In genomic region chr1:151147685-151148084, GRCh38 we compare ENCODE assay signal across 10 cellular contexts. TPM values are rescaled to one million over a fixed set of nuclear protein-coding genes. Genes with fewer than 3 reads are reported as not detected.
DNase-seq lines count a peak whose midpoint lies in the region; TF ChIP-seq lines count a peak whose summit lies in the region.
"Had no signal": no experiment of that assay in that cellular context is flagged by ENCODE, and none has a peak within 500 bp of the region (broad histone marks: within the 10 kb centered on the region; RNA-seq: fewer than 3 reads in every experiment).

No MANE protein-coding gene starts in this region.

- TF ChIP-seq CTCF in H9 (conservative IDR thresholded peaks at IDR 0.05): no peak
- TF ChIP-seq CTCF in A673 (conservative IDR thresholded peaks at IDR 0.05; ENCODE audit: low read depth, low read length): no peak

- no peak overlapping the region for H3K4me2 ChIP-seq in H9 (ENCODE audit: insufficient read depth, insufficient read length, low read length)

- no TSS peak for BruUV-seq in A673 (replicated peaks; lab: Mats Ljungman, UMichigan)

- peak overlapping the region; percentile 85 to 86; a peak in 3 of 5 replicates for H3K4me3 Mint-ChIP-seq in H9

- H4K5ac ChIP-seq in H9 (ENCODE audit: insufficient read length, low read depth, low read length): no peak overlapping the region

- no peak overlapping the region for H3K23ac ChIP-seq in H9 (ENCODE audit: insufficient read length, low read depth, low read length)

- no peak overlapping the region for H2BK5ac ChIP-seq in H9 (ENCODE audit: insufficient read length, low read length)

- POLR2A ChIA-PET in A673 (lab: Charles Lee; ENCODE audit: low non-redundant PET): no interaction called here

- no peak overlapping the region for H3K14ac ChIP-seq in H9 (ENCODE audit: insufficient read depth, low read length)

- no peak overlapping the region for H3K56ac ChIP-seq in H9 (ENCODE audit: insufficient read length, low read depth, low read length)

- H2BK120ac ChIP-seq in H9 (ENCODE audit: low read depth, low read length, poor library complexity, severe bottlenecking): no peak overlapping the region

- H2AFZ ChIP-seq in H9 (ENCODE audit: low read length) (no peak overlapping the region), neuron (ENCODE audit: low read depth, low read length) (peak overlapping the region; percentile 20)

- no peaks in the 10 kb centered on the region for H3K79me1 ChIP-seq in H9 (ENCODE audit: insufficient read depth, low read depth, low read length, poor library complexity, severe bottlenecking)

- intact Hi-C loops in A673 (cut with micrococcal nuclease; ENCODE audit: unreplicated experiment): no loop called here

- no peak overlapping the region for H3T11ph ChIP-seq in H9 (ENCODE audit: low read length)

- no peak overlapping the region for H2BK15ac ChIP-seq in H9 (ENCODE audit: low read depth, low read length)

- H3K9me3 ChIP-seq in H9 (ENCODE audit: control insufficient read depth, low read depth, low read length) (no peaks in the 10 kb centered on the region), neuron (ENCODE audit: low read length) (no peaks in the 10 kb centered on the region), A673 (ENCODE audit: low read depth, low read length, poor library complexity, severe bottlenecking) (no peaks in the 10 kb centered on the region)

- no peaks in the 10 kb centered on the region for H3K79me2 ChIP-seq in H9 (ENCODE audit: insufficient read depth, low read length)

- H2BK20ac ChIP-seq in H9 (ENCODE audit: low read depth, low read length, poor library complexity, severe bottlenecking): no peak overlapping the region

- no peak overlapping the region for H3K27ac Mint-ChIP-seq in H9

- H4K91ac ChIP-seq in H9 (ENCODE audit: insufficient read length, low read depth, low read length): no peak overlapping the region

- H2BK12ac ChIP-seq in H9 (ENCODE audit: insufficient read length, low read depth, low read length): no peak overlapping the region

- H3K9me3 Mint-ChIP-seq in H9: no peaks in the 10 kb centered on the region

- H3K27me3 ChIP-seq in H9 (ENCODE audit: insufficient read depth, low read length) (no peaks in the 10 kb centered on the region; the same call in 1 of the 2 replicates), neuron (ENCODE audit: insufficient read depth, low read length) (no peaks in the 10 kb centered on the region), A673 (replicated peaks; ENCODE audit: insufficient read depth, low read depth, low read length, poor library complexity) (no peaks in the 10 kb centered on the region)

- H3K18ac ChIP-seq in H9 (ENCODE audit: insufficient read length, low read depth, low read length): no peak overlapping the region

- H3K27ac ChIP-seq in H9 (ENCODE audit: insufficient read length, low read depth, low read length): no peak overlapping the region
- H3K27ac ChIP-seq in angular gyrus (ENCODE audit: low read depth, low read length): peak overlapping the region; percentile 89
- H3K27ac ChIP-seq in A673 (ENCODE audit: low read depth, low read length, poor library complexity, severe bottlenecking): no peak overlapping the region

- peaks cover 24% of the 10 kb centered on the region for H3K23me2 ChIP-seq in H9 (ENCODE audit: insufficient read length, low read depth, low read length, poor library complexity, severe bottlenecking)

- no peak overlapping the region for H3K9ac ChIP-seq in H9 (ENCODE audit: extremely low read depth, insufficient read length, low read length)

- no peak for DNase-seq in H9
- DNase-seq in NCI-H524 (lab: John Stamatoyannopoulos, UW): no peak
- no peak for DNase-seq in A673 (ENCODE audit: low spot score)
- no peak for DNase-seq in stimulated activated naive CD4-positive, alpha-beta T cell (lab: John Stamatoyannopoulos, UW)
- DNase-seq: DMS79 treated with DMSO at 0.1 percent for 48 hours, foreskin fibroblast, NCI-H446 treated with DMSO at 0.1 percent for 48 hours, T-helper 9 cell had no signal

- H3K4me1 Mint-ChIP-seq in H9: peaks cover 34 to 37% of the 10 kb centered on the region in 2 experiments

- H2AK5ac ChIP-seq in H9 (ENCODE audit: insufficient read length, low read length): no peak overlapping the region

- peaks cover 4% of the 10 kb centered on the region for H4K20me1 ChIP-seq in H9 (ENCODE audit: control insufficient read depth, insufficient read depth, insufficient read length)

- CTCF ChIA-PET in A673 (lab: Charles Lee): no interaction called here

- peaks cover 31% of the 10 kb centered on the region for H3K27me3 Mint-ChIP-seq in H9 (ENCODE audit: low read depth)

- no CpG with 5 or more reads among the region's 2 CpGs for WGBS in H9 (ENCODE audit: extremely low coverage, insufficient read length, low lambda C conversion rate)

- H4K8ac ChIP-seq in H9 (replicated peaks; ENCODE audit: insufficient read length, low read depth, low read length): no peak overlapping the region

- H3K4me3 ChIP-seq in neuron (ENCODE audit: low read length): peak overlapping the region; percentile 77
- no peak overlapping the region for H3K4me3 ChIP-seq in A673 (ENCODE audit: low read depth, low read length, poor library complexity, severe bottlenecking)

- no peak overlapping the region for H3K4ac ChIP-seq in H9 (ENCODE audit: low read depth, low read length)

- H3K36me3 Mint-ChIP-seq in H9 (ENCODE audit: insufficient read depth in 1 of 3, low read depth in 3 of 3): no peaks in the 10 kb centered on the region; a peak in 1 of 7 replicates

- H3K4me1 ChIP-seq in H9 (ENCODE audit: insufficient read depth, low read length): peaks cover 22% of the 10 kb centered on the region; the same call in 1 of the 2 replicates
- peaks cover 36% of the 10 kb centered on the region for H3K4me1 ChIP-seq in neuron (ENCODE audit: insufficient read depth, low read length)
- peaks cover 9% of the 10 kb centered on the region for H3K4me1 ChIP-seq in A673 (ENCODE audit: insufficient read depth, low read length, poor library complexity, severe bottlenecking)

- H3K36me3 ChIP-seq in neuron (ENCODE audit: insufficient read depth, low read length): no peaks in the 10 kb centered on the region
- H3K36me3 ChIP-seq in A673 (ENCODE audit: insufficient read depth, low read length, poor library complexity, severe bottlenecking): no peaks in the 10 kb centered on the region

RNA-seq across cellular contexts. Expression of gene SEMA6C, which starts 1.3 kb away (rescaled TPM):
- total RNA-seq in H9 (2021): 11.5 and 12.3 TPM in 2 replicates
- total RNA-seq in A673 (2021): 4.7 and 8.9 TPM in 2 replicates

RNA-seq across cellular contexts. Expression of gene TNFAIP8L2, which starts 8.8 kb away (rescaled TPM):
- total RNA-seq in H9 (2021): not detected in 2 replicates
- total RNA-seq in A673 (2021): not detected in 2 replicates

RNA-seq across cellular contexts. Expression of gene LYSMD1, which starts 18.0 kb away (rescaled TPM):
- total RNA-seq in H9 (2021) (5.8 and 6.7 TPM in 2 replicates), A673 (2021) (7.7 and 8.1 TPM in 2 replicates)

RNA-seq across cellular contexts. Expression of gene SCNM1, which starts 18.3 kb away (rescaled TPM):
- total RNA-seq in H9 (2021) (54.1 and 60.5 TPM in 2 replicates), A673 (2021) (57.5 and 59.6 TPM in 2 replicates)

RNA-seq across cellular contexts. Expression of gene TMOD4, which starts 28.1 kb away (rescaled TPM):
- total RNA-seq in H9 (2021) (0.42 and 1.6 TPM in 2 replicates), A673 (2021) (1.4 and 2.8 TPM in 2 replicates)
